Comparison of ENCODE assay signal across 6 cellular contexts in the genomic region with DNA sequence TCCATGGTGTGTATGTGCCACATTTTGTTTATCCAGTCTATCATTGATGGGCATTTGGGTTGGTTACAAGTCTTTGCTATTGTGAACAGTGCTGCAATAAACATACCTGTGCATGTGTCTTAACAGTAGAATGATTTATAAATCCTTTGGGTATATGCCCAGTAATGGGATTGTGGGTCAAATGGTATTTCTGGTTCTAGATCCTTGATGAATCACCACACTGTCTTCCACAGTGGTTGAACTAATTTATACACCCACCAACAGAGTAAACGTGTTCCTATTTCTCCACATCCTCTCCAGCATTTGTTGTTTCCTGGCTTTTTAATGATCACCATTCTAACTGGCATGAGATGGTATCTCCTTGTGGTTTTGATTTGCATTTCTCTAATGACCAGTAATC.
DNase-seq lines count a peak whose midpoint lies in the region; ATAC-seq and TF ChIP-seq lines count a peak whose summit lies in the region.
"Not testable (repeated sequence)": the region's sequence is repeated elsewhere in the genome, so short reads cannot be mapped to it uniquely, and the experiment has no call there.

No MANE protein-coding gene starts in this region.

- in situ Hi-C loops in mammary epithelial cell (cut with MboI; ENCODE audit: low sequenced_read_pairs in 2 of 2) = not testable (repeated sequence)

- not testable (repeated sequence) for H3F3A ChIP-seq in PC-3 (ENCODE audit: low read length, unreplicated experiment)

- H3K27me3 ChIP-seq in PC-3 (ENCODE audit: low read length); mammary epithelial cell (ENCODE audit: insufficient read depth, low read length): not testable (repeated sequence)

- H3K4me3 ChIP-seq in PC-3 (ENCODE audit: low read length); mammary epithelial cell (replicated peaks in 1 of 3; ENCODE audit: insufficient read depth in 1 of 3, low read depth in 2 of 3, low read length in 3 of 3); retinal pigment epithelial cell (ENCODE audit: low read length): not testable (repeated sequence)

- DNase-seq in HT1080 (ENCODE audit: low read depth) (peak; percentile 1), PC-3 (peak; percentile 23), mammary epithelial cell (peak; percentile 69), epithelial cell of prostate (ENCODE audit: low read depth, low spot score) (peak; percentile 16), kidney tubule cell (ENCODE audit: low spot score) (peak; percentile 27), retinal pigment epithelial cell (ENCODE audit: low read depth) (peak; percentile 7)

- not testable (repeated sequence) for H3K9me3 ChIP-seq in PC-3 (ENCODE audit: low read length); mammary epithelial cell (replicated peaks; ENCODE audit: insufficient read depth, low read length)

- not testable (repeated sequence) for H2AFZ ChIP-seq in PC-3 (ENCODE audit: low read length); mammary epithelial cell (ENCODE audit: low read depth, low read length)

- intact Hi-C loops in PC-3 (cut with micrococcal nuclease); mammary epithelial cell (cut with micrococcal nuclease): not testable (repeated sequence)

- not testable (repeated sequence) for H3K9me2 ChIP-seq in PC-3 (replicated peaks; ENCODE audit: low read length)

- H3K4me1 ChIP-seq in PC-3 (ENCODE audit: insufficient read depth, low read length); mammary epithelial cell (ENCODE audit: insufficient read depth, low read length): not testable (repeated sequence)

- not testable (repeated sequence) for H4K20me1 ChIP-seq in PC-3 (ENCODE audit: low read length); mammary epithelial cell (ENCODE audit: insufficient read depth, low read length)

- CTCF ChIA-PET in PC-3 (lab: Charles Lee); mammary epithelial cell (lab: Charles Lee; ENCODE audit: low non-redundant PET): not testable (repeated sequence)

- dilution Hi-C loops in mammary epithelial cell (cut with HindIII; ENCODE audit: low sequenced_read_pairs) = not testable (repeated sequence)

- H3K79me2 ChIP-seq in PC-3 (ENCODE audit: low read length); mammary epithelial cell (ENCODE audit: insufficient read depth, low read length): not testable (repeated sequence)

- not testable (repeated sequence) for H3K36me3 ChIP-seq in PC-3 (ENCODE audit: low read depth, low read length); mammary epithelial cell (ENCODE audit: insufficient read depth, low read length)

- BruUV-seq in PC-3 (replicated peaks; lab: Mats Ljungman, UMichigan); mammary epithelial cell (replicated peaks; lab: Mats Ljungman, UMichigan): not testable (repeated sequence)

- WGBS in mammary epithelial cell (ENCODE audit: low coverage, missing lambda C conversion rate) = 0% methylated on average over 1 of the region's 1 CpG

- H3K9ac ChIP-seq in PC-3 (ENCODE audit: low read length); mammary epithelial cell (ENCODE audit: insufficient read depth, low read length): not testable (repeated sequence)

- not testable (repeated sequence) for ATAC-seq in PC-3

- TF ChIP-seq CTCF in PC-3 (conservative IDR thresholded peaks at IDR 0.05; ENCODE audit: low read depth, low read length); mammary epithelial cell (conservative IDR thresholded peaks at IDR 0.05 in 1 of 2, IDR thresholded peaks at IDR 0.05 in 1 of 2; ENCODE audit: extremely low read depth in 1 of 2, insufficient read depth in 1 of 2, low read depth in 1 of 2, low read length in 2 of 2); retinal pigment epithelial cell (conservative IDR thresholded peaks at IDR 0.05; ENCODE audit: low read depth, low read length): not testable (repeated sequence)

- not testable (repeated sequence) for H3K27ac ChIP-seq in PC-3 (ENCODE audit: low read length); mammary epithelial cell (ENCODE audit: insufficient read depth, low read depth, low read length); epithelial cell of prostate

- H3K4me2 ChIP-seq in PC-3 (ENCODE audit: low read length); mammary epithelial cell (ENCODE audit: insufficient read depth, low read depth, low read length): not testable (repeated sequence)

- POLR2A ChIA-PET in PC-3 (lab: Charles Lee; ENCODE audit: unreplicated experiment) = not testable (repeated sequence)

Comparison
In these comparisons a context has a peak if more than half of its experiments do, and no peak if none do; other contexts are left out.
1. DNase-seq: peak in every context shown above with its lines; median percentile 69 in mammary epithelial cell; 27 in kidney tubule cell; 23 in PC-3; 16 in epithelial cell of prostate; 7 in retinal pigment epithelial cell; 1 in HT1080.